Comparison of ENCODE assay signal across 22 cellular contexts in the genomic region with DNA sequence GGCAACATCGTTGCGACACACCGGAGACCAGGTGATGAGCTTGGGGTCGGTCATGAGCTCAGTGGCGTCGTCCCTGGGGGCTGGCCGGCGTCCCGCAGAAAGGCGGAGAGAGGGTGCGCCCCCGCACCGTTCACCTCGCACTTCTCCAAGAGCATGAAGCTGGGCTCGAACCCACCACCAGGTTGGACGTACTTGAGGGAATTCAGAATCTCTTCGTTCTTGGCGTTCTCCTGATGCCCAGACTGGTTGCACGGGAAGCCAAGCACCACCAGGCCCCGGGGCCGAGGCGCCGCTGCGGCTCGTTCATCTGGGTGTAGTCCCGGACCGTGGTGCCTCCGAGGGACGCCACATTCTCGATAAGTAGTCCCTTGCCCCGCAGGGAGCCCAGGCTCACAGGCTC.
DNase-seq lines count a peak whose midpoint lies in the region; ATAC-seq and TF ChIP-seq lines count a peak whose summit lies in the region.
"Had no signal": no experiment of that assay in that cellular context is flagged by ENCODE, and none has a peak within 500 bp of the region (broad histone marks: within the 10 kb centered on the region; RNA-seq: fewer than 3 reads in every experiment).

No MANE protein-coding gene starts in this region.

- H4K20me1 ChIP-seq in IMR-90 (ENCODE audit: insufficient read depth, low read length) = no peaks in the 10 kb centered on the region
- H4K20me1 ChIP-seq: BLaER1 had no signal

- no peak overlapping the region for H3K18ac ChIP-seq in IMR-90 (ENCODE audit: low read depth, low read length)

- no peaks in the 10 kb centered on the region for H3K79me1 ChIP-seq in IMR-90 (ENCODE audit: low read depth in 1 of 2, low read length in 2 of 2)

- no peak overlapping the region for H3K56ac ChIP-seq in IMR-90 (ENCODE audit: extremely low read depth, insufficient read depth, low read length)

- ATAC-seq in activated T-cell treated with anti-CD3 and anti-CD28 coated beads, Interleukin-2, amount 50 U/mL, for 4 hours = no peak
- ATAC-seq in IMR-90 (ENCODE audit: low read depth) = no peak
- ATAC-seq: CD8-positive, alpha-beta T cell; GM12878; GM23338; HCT116 had no signal

- BruUV-seq in IMR-90 (replicated peaks; lab: Mats Ljungman, UMichigan) = no TSS peak

- no peak overlapping the region for H3K9ac ChIP-seq in IMR-90 (ENCODE audit: low read depth, low read length)
- H3K9ac ChIP-seq: BLaER1 had no signal

- no peak overlapping the region for H3K4ac ChIP-seq in IMR-90 (ENCODE audit: low read depth, low read length)

- no peaks in the 10 kb centered on the region for H3K9me1 ChIP-seq in IMR-90 (ENCODE audit: insufficient read depth, low read length)

- H3K4me3 ChIP-seq in IMR-90 (ENCODE audit: insufficient read depth, low read depth, low read length) (no peak overlapping the region), testis (peak overlapping the region; percentile 10 to 44), MG63 (no peak overlapping the region)
- H3K4me3 ChIP-seq: BLaER1, GM12878, GM23338 had no signal

- TF ChIP-seq CTCF in IMR-90 (conservative IDR thresholded peaks at IDR 0.05; ENCODE audit: low read depth, low read length) (no peak), nephron progenitor cell (IDR thresholded peaks at IDR 0.05) (no peak), testis (IDR thresholded peaks at IDR 0.05) (no peak)

- no peaks in the 10 kb centered on the region for H3K4me1 Mint-ChIP-seq in activated T-cell treated with anti-CD3 and anti-CD28 coated beads, Interleukin-2, amount 50 U/mL, for 4 hours (ENCODE audit: low read depth)
- H3K4me1 Mint-ChIP-seq in activated T-cell treated with anti-CD3 and anti-CD28 coated beads, Interleukin-2, amount 50 U/mL, for 24 hours (ENCODE audit: low read depth) = no peaks in the 10 kb centered on the region
- no peaks in the 10 kb centered on the region for H3K4me1 Mint-ChIP-seq in nephron progenitor cell
- H3K4me1 Mint-ChIP-seq: B cell; CD4-positive, CD25-positive, alpha-beta regulatory T cell; H9 had no signal

- no peak overlapping the region for H3K4me3 Mint-ChIP-seq in activated T-cell treated with anti-CD3 and anti-CD28 coated beads, Interleukin-2, amount 50 U/mL, for 4 hours
- H3K4me3 Mint-ChIP-seq in activated T-cell treated with anti-CD3 and anti-CD28 coated beads, Interleukin-2, amount 50 U/mL, for 24 hours = no peak overlapping the region
- no peak overlapping the region for H3K4me3 Mint-ChIP-seq in nephron progenitor cell
- H3K4me3 Mint-ChIP-seq: B cell; CD4-positive, CD25-positive, alpha-beta regulatory T cell; CD8-positive, alpha-beta T cell; GM23338; H9 had no signal

- H3K14ac ChIP-seq in IMR-90 (replicated peaks; ENCODE audit: low read depth, low read length) = no peak overlapping the region

- H3K36me3 ChIP-seq in IMR-90 (ENCODE audit: control insufficient read depth, insufficient read depth, low read length) (no peaks in the 10 kb centered on the region), testis (ENCODE audit: low read depth, missing control alignments) (no peaks in the 10 kb centered on the region), MG63 (no peaks in the 10 kb centered on the region)
- H3K36me3 ChIP-seq: BLaER1 had no signal

- no peak overlapping the region for H2BK15ac ChIP-seq in IMR-90 (ENCODE audit: low read depth, low read length)

- TF ChIP-seq RAD21 in IMR-90 (IDR thresholded peaks at IDR 0.05; ENCODE audit: low read length) = no peak

- POLR2A ChIA-PET in IMR-90 (lab: Charles Lee; ENCODE audit: unreplicated experiment) = no interaction called here

- DNase-seq in activated T-cell treated with anti-CD3 and anti-CD28 coated beads, Interleukin-2, amount 50 U/mL, for 4 hours = peak; percentile 3
- no peak for DNase-seq in activated T-cell treated with anti-CD3 and anti-CD28 coated beads, Interleukin-2, amount 50 U/mL, for 24 hours
- DNase-seq in IMR-90 (no peak), nephron progenitor cell (no peak), testis (peak; percentile 28), NCI-H1417 (lab: John Stamatoyannopoulos, UW) (no peak), MG63 (no peak), NCI-H345 treated with DMSO at 0.1 percent for 48 hours (lab: John Stamatoyannopoulos, UW; ENCODE audit: unreplicated experiment) (no peak)
- DNase-seq: CD4-positive, CD25-positive, alpha-beta regulatory T cell; CD8-positive, alpha-beta T cell; DMS 273 treated with DMSO at 0.1 percent for 48 hours; DMS79; EL; GDM1; H9 had no signal

- WGBS in IMR-90 (ENCODE audit: extremely low coverage in 2 of 2, insufficient read length in 1 of 2), 2 experiments = 92% methylated on average over 15 of the region's 31 CpGs; no CpG with 5 or more reads in 1 of the 2 experiments
- 53 to 80% methylated on average over 6 to 31 of the region's 31 CpGs for WGBS in testis, 2 donors

- no peak overlapping the region for H2AK9ac ChIP-seq in IMR-90 (replicated peaks; ENCODE audit: low read depth, low read length, poor library complexity)

- H3K9me3 ChIP-seq in IMR-90 (ENCODE audit: control insufficient read depth, insufficient read depth, low read length) (no peaks in the 10 kb centered on the region), testis (no peaks in the 10 kb centered on the region), MG63 (peaks cover 6% of the 10 kb centered on the region)

- no peak overlapping the region for H4K8ac ChIP-seq in IMR-90 (ENCODE audit: low read depth in 2 of 2, low read length in 2 of 2)

- H2AFZ ChIP-seq in IMR-90 (replicated peaks; ENCODE audit: low read length, poor library complexity) = no peak overlapping the region
- H2AFZ ChIP-seq: GM23338 had no signal

- H3K4me2 ChIP-seq in IMR-90 (ENCODE audit: low read depth, low read length) = no peak overlapping the region
- H3K4me2 ChIP-seq: BLaER1, GM23338 had no signal

- H3K27me3 Mint-ChIP-seq in activated T-cell treated with anti-CD3 and anti-CD28 coated beads, Interleukin-2, amount 50 U/mL, for 4 hours (ENCODE audit: low read depth) = no peaks in the 10 kb centered on the region
- H3K27me3 Mint-ChIP-seq in activated T-cell treated with anti-CD3 and anti-CD28 coated beads, Interleukin-2, amount 50 U/mL, for 24 hours = no peaks in the 10 kb centered on the region
- H3K27me3 Mint-ChIP-seq in nephron progenitor cell (ENCODE audit: low read depth, poor library complexity) = no peaks in the 10 kb centered on the region
- H3K27me3 Mint-ChIP-seq: B cell; CD4-positive, CD25-positive, alpha-beta regulatory T cell had no signal

- no peaks in the 10 kb centered on the region for H3K4me1 ChIP-seq in IMR-90 (ENCODE audit: control insufficient read depth, insufficient read depth, low read length)
- H3K4me1 ChIP-seq in testis = no peaks in the 10 kb centered on the region
- H3K4me1 ChIP-seq: BLaER1 had no signal

- H3K9me3 Mint-ChIP-seq in activated T-cell treated with anti-CD3 and anti-CD28 coated beads, Interleukin-2, amount 50 U/mL, for 4 hours = peaks cover 9% of the 10 kb centered on the region
- peaks cover 8% of the 10 kb centered on the region for H3K9me3 Mint-ChIP-seq in activated T-cell treated with anti-CD3 and anti-CD28 coated beads, Interleukin-2, amount 50 U/mL, for 24 hours
- peaks cover 7% of the 10 kb centered on the region for H3K9me3 Mint-ChIP-seq in nephron progenitor cell

- no peak overlapping the region for H3K27ac Mint-ChIP-seq in activated T-cell treated with anti-CD3 and anti-CD28 coated beads, Interleukin-2, amount 50 U/mL, for 24 hours
- peak overlapping the region; percentile 45 for H3K27ac Mint-ChIP-seq in nephron progenitor cell
- H3K27ac Mint-ChIP-seq: B cell; CD4-positive, CD25-positive, alpha-beta regulatory T cell; CD8-positive, alpha-beta T cell; GM23338; H9 had no signal

- no peak overlapping the region for H2BK5ac ChIP-seq in IMR-90 (ENCODE audit: low read depth, low read length, poor library complexity, severe bottlenecking)

- H4K5ac ChIP-seq in IMR-90 (ENCODE audit: low read depth, low read length) = no peak overlapping the region

- H2BK120ac ChIP-seq in IMR-90 (ENCODE audit: low read depth, low read length) = no peak overlapping the region

- H3K27me3 ChIP-seq in IMR-90 (ENCODE audit: control insufficient read depth, insufficient read depth, low read length) (no peaks in the 10 kb centered on the region), testis (no peaks in the 10 kb centered on the region), MG63 (no peaks in the 10 kb centered on the region)
- H3K27me3 ChIP-seq: BLaER1 had no signal

- no peak for TF ChIP-seq POLR2A in IMR-90 (IDR thresholded peaks at IDR 0.05; ENCODE audit: low read depth, low read length)
- TF ChIP-seq POLR2A in testis (IDR thresholded peaks at IDR 0.05) = no peak

- H3K36me3 Mint-ChIP-seq in activated T-cell treated with anti-CD3 and anti-CD28 coated beads, Interleukin-2, amount 50 U/mL, for 4 hours (ENCODE audit: insufficient read depth) = no peaks in the 10 kb centered on the region
- no peaks in the 10 kb centered on the region for H3K36me3 Mint-ChIP-seq in activated T-cell treated with anti-CD3 and anti-CD28 coated beads, Interleukin-2, amount 50 U/mL, for 24 hours (ENCODE audit: low read depth)
- no peaks in the 10 kb centered on the region for H3K36me3 Mint-ChIP-seq in nephron progenitor cell (ENCODE audit: low read depth)
- H3K36me3 Mint-ChIP-seq: CD4-positive, CD25-positive, alpha-beta regulatory T cell; CD8-positive, alpha-beta T cell had no signal

- intact Hi-C loops in IMR-90 (cut with micrococcal nuclease) = no loop called here
- intact Hi-C loops in testis (cut with DNase I; ENCODE audit: low total_unique reads) = no loop called here

- in situ Hi-C loops in IMR-90 (cut with MboI; ENCODE audit: low sequenced_read_pairs) = no loop called here

- CTCF ChIA-PET in IMR-90 (lab: Yijun Ruan, JAX) = no interaction called here

- dilution Hi-C loops in IMR-90 (cut with HindIII; ENCODE audit: low sequenced_read_pairs, unreplicated experiment) = no loop called here

- H3K23ac ChIP-seq in IMR-90 (ENCODE audit: low read depth, low read length) = no peak overlapping the region

- no peak overlapping the region for H2AK5ac ChIP-seq in IMR-90 (ENCODE audit: low read depth, low read length)

- H3K27ac ChIP-seq in IMR-90 (ENCODE audit: insufficient read depth, low read length) (no peak overlapping the region), testis (no peak overlapping the region)
- H3K27ac ChIP-seq: 22Rv1, BLaER1, C4-2B had no signal

- no peak overlapping the region for H2BK20ac ChIP-seq in IMR-90 (ENCODE audit: low read depth, low read length)

- no peak overlapping the region for H4K91ac ChIP-seq in IMR-90 (ENCODE audit: insufficient read depth, low read depth, low read length)

TF ChIP-seq in IMR-90, 13 proteins besides CTCF, POLR2A, EP300 and RAD21:
- TF ChIP-seq CEBPB (IDR thresholded peaks at IDR 0.05; ENCODE audit: low read depth, low read length) (0 out of 2 replicates have a peak, but pooled peaks have one; percentile 6), NFE2L2 (IDR thresholded peaks at IDR 0.05; ENCODE audit: low read depth, low read length) (no peak)
TF ChIP-seq in IMR-90: peak in this region for 1.

Comparison
In these comparisons a context has a peak if more than half of its experiments do, and no peak if none do; other contexts are left out.
1. DNase-seq: peak in activated T-cell treated with anti-CD3 and anti-CD28 coated beads, Interleukin-2, amount 50 U/mL, for 4 hours (single experiment) and testis (single experiment); none in activated T-cell treated with anti-CD3 and anti-CD28 coated beads, Interleukin-2, amount 50 U/mL, for 24 hours (single experiment), IMR-90 (single experiment), nephron progenitor cell (single experiment), NCI-H1417 (0 of 3), MG63 (single experiment) and NCI-H345 treated with DMSO at 0.1 percent for 48 hours (single experiment).
2. H3K4me3 ChIP-seq: peak in testis (2 of 2); none in IMR-90 (single experiment) and MG63 (single experiment).